ENCODE assay signal across 3 cellular contexts in the genomic region with DNA sequence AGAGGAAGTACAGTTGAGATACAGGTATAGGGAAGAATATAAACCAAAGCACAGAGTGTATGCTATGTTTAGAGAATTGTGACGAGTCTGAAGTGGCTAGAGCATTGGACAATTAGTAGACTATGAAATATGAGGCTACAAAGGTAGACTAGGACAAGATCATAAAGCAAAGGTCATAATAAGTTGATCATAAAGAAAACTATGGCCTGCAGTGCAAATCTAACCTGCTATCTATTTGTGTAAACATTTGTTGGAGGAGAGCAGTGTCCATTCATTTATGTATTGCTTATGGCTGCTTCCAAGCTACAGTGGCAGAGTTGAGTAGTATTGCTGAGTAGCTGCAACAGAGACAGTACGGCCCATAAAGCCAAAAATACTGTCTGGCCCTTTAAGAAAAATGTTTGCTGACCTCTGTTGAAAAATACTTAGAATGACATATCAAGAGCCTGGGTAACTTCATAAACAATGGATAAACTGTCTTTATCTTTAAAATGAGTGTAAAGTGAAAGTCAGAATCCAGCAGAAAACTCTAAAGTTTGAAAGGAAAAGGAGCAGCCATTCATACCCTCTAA.
TF ChIP-seq lines count a peak whose summit lies in the region.

No MANE protein-coding gene starts in this region.

TF ChIP-seq in SK-N-SH treated with all-trans-retinoic acid at 6 μM for 48 hours, 23 proteins besides CTCF, POLR2A, EP300 and RAD21 (continued from another document and continues in another):
- TF ChIP-seq, protein P1, sequence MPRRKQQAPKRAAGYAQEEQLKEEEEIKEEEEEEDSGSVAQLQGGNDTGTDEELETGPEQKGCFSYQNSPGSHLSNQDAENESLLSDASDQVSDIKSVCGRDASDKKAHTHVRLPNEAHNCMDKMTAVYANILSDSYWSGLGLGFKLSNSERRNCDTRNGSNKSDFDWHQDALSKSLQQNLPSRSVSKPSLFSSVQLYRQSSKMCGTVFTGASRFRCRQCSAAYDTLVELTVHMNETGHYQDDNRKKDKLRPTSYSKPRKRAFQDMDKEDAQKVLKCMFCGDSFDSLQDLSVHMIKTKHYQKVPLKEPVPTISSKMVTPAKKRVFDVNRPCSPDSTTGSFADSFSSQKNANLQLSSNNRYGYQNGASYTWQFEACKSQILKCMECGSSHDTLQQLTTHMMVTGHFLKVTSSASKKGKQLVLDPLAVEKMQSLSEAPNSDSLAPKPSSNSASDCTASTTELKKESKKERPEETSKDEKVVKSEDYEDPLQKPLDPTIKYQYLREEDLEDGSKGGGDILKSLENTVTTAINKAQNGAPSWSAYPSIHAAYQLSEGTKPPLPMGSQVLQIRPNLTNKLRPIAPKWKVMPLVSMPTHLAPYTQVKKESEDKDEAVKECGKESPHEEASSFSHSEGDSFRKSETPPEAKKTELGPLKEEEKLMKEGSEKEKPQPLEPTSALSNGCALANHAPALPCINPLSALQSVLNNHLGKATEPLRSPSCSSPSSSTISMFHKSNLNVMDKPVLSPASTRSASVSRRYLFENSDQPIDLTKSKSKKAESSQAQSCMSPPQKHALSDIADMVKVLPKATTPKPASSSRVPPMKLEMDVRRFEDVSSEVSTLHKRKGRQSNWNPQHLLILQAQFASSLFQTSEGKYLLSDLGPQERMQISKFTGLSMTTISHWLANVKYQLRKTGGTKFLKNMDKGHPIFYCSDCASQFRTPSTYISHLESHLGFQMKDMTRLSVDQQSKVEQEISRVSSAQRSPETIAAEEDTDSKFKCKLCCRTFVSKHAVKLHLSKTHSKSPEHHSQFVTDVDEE (CRISPR knock-in tag; IDR thresholded peaks at IDR 0.05), result no peak
- no peak for TF ChIP-seq SNAI2 (CRISPR knock-in tag; IDR thresholded peaks at IDR 0.05)
- TF ChIP-seq ZNF70 (CRISPR knock-in tag; IDR thresholded peaks at IDR 0.05), result no peak
- TF ChIP-seq, protein P2, sequence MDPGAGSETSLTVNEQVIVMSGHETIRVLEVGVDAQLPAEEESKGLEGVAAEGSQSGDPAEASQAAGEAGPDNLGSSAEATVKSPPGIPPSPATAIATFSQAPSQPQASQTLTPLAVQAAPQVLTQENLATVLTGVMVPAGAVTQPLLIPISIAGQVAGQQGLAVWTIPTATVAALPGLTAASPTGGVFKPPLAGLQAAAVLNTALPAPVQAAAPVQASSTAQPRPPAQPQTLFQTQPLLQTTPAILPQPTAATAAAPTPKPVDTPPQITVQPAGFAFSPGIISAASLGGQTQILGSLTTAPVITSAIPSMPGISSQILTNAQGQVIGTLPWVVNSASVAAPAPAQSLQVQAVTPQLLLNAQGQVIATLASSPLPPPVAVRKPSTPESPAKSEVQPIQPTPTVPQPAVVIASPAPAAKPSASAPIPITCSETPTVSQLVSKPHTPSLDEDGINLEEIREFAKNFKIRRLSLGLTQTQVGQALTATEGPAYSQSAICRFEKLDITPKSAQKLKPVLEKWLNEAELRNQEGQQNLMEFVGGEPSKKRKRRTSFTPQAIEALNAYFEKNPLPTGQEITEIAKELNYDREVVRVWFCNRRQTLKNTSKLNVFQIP (CRISPR knock-in tag; IDR thresholded peaks at IDR 0.05; ENCODE audit: borderline replicate concordance, low read depth), result no peak
- TF ChIP-seq GLIS3 (CRISPR knock-in tag; IDR thresholded peaks at IDR 0.05), result no peak
- no peak for TF ChIP-seq ZFP30 (CRISPR knock-in tag; IDR thresholded peaks at IDR 0.05)
- TF ChIP-seq, protein P3, sequence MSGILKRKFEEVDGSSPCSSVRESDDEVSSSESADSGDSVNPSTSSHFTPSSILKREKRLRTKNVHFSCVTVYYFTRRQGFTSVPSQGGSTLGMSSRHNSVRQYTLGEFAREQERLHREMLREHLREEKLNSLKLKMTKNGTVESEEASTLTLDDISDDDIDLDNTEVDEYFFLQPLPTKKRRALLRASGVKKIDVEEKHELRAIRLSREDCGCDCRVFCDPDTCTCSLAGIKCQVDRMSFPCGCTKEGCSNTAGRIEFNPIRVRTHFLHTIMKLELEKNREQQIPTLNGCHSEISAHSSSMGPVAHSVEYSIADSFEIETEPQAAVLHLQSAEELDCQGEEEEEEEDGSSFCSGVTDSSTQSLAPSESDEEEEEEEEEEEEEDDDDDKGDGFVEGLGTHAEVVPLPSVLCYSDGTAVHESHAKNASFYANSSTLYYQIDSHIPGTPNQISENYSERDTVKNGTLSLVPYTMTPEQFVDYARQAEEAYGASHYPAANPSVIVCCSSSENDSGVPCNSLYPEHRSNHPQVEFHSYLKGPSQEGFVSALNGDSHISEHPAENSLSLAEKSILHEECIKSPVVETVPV (CRISPR knock-in tag; IDR thresholded peaks at IDR 0.05), result no peak

TF ChIP-seq in SK-N-SH, 30 proteins besides CTCF, POLR2A, EP300 and RAD21 (continued from another document):
- TF ChIP-seq, protein P4, sequence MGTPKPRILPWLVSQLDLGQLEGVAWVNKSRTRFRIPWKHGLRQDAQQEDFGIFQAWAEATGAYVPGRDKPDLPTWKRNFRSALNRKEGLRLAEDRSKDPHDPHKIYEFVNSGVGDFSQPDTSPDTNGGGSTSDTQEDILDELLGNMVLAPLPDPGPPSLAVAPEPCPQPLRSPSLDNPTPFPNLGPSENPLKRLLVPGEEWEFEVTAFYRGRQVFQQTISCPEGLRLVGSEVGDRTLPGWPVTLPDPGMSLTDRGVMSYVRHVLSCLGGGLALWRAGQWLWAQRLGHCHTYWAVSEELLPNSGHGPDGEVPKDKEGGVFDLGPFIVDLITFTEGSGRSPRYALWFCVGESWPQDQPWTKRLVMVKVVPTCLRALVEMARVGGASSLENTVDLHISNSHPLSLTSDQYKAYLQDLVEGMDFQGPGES (IDR thresholded peaks at IDR 0.05; ENCODE audit: low read depth, low read length), result no peak
- TF ChIP-seq MXI1 (IDR thresholded peaks at IDR 0.05; ENCODE audit: low read depth, low read length), result no peak
- TF ChIP-seq TAF1 (IDR thresholded peaks at IDR 0.05; ENCODE audit: borderline replicate concordance, low read depth, low read length), result no peak
- no peak for TF ChIP-seq EZH2phosphoT487 (IDR thresholded peaks at IDR 0.05; ENCODE audit: borderline replicate concordance, low read depth)
- TF ChIP-seq YY1 (IDR thresholded peaks at IDR 0.05; ENCODE audit: low read depth), result no peak
- TF ChIP-seq FOSL2 (IDR thresholded peaks at IDR 0.05; ENCODE audit: borderline replicate concordance, low read depth), result no peak
- TF ChIP-seq, protein P5, sequence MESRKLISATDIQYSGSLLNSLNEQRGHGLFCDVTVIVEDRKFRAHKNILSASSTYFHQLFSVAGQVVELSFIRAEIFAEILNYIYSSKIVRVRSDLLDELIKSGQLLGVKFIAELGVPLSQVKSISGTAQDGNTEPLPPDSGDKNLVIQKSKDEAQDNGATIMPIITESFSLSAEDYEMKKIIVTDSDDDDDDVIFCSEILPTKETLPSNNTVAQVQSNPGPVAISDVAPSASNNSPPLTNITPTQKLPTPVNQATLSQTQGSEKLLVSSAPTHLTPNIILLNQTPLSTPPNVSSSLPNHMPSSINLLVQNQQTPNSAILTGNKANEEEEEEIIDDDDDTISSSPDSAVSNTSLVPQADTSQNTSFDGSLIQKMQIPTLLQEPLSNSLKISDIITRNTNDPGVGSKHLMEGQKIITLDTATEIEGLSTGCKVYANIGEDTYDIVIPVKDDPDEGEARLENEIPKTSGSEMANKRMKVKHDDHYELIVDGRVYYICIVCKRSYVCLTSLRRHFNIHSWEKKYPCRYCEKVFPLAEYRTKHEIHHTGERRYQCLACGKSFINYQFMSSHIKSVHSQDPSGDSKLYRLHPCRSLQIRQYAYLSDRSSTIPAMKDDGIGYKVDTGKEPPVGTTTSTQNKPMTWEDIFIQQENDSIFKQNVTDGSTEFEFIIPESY (IDR thresholded peaks at IDR 0.05; ENCODE audit: borderline replicate concordance, low read depth), result no peak
- TF ChIP-seq FOXM1 (IDR thresholded peaks at IDR 0.05; ENCODE audit: low read depth), result no peak
- no peak for TF ChIP-seq ELF1 (IDR thresholded peaks at IDR 0.05)
- TF ChIP-seq, protein P6, sequence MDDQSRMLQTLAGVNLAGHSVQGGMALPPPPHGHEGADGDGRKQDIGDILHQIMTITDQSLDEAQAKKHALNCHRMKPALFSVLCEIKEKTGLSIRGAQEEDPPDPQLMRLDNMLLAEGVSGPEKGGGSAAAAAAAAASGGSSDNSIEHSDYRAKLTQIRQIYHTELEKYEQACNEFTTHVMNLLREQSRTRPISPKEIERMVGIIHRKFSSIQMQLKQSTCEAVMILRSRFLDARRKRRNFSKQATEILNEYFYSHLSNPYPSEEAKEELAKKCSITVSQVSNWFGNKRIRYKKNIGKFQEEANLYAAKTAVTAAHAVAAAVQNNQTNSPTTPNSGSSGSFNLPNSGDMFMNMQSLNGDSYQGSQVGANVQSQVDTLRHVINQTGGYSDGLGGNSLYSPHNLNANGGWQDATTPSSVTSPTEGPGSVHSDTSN (IDR thresholded peaks at IDR 0.05), result no peak
- TF ChIP-seq, protein P7, sequence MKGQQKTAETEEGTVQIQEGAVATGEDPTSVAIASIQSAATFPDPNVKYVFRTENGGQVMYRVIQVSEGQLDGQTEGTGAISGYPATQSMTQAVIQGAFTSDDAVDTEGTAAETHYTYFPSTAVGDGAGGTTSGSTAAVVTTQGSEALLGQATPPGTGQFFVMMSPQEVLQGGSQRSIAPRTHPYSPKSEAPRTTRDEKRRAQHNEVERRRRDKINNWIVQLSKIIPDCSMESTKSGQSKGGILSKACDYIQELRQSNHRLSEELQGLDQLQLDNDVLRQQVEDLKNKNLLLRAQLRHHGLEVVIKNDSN (IDR thresholded peaks at IDR 0.05; ENCODE audit: borderline replicate concordance, low read depth), result no peak
TF ChIP-seq in SK-N-SH: peak in this region for 0.

TF ChIP-seq in WTC11, 78 proteins besides CTCF, POLR2A, EP300 and RAD21 (continued from another document and continues in another):
- TF ChIP-seq, protein P8, sequence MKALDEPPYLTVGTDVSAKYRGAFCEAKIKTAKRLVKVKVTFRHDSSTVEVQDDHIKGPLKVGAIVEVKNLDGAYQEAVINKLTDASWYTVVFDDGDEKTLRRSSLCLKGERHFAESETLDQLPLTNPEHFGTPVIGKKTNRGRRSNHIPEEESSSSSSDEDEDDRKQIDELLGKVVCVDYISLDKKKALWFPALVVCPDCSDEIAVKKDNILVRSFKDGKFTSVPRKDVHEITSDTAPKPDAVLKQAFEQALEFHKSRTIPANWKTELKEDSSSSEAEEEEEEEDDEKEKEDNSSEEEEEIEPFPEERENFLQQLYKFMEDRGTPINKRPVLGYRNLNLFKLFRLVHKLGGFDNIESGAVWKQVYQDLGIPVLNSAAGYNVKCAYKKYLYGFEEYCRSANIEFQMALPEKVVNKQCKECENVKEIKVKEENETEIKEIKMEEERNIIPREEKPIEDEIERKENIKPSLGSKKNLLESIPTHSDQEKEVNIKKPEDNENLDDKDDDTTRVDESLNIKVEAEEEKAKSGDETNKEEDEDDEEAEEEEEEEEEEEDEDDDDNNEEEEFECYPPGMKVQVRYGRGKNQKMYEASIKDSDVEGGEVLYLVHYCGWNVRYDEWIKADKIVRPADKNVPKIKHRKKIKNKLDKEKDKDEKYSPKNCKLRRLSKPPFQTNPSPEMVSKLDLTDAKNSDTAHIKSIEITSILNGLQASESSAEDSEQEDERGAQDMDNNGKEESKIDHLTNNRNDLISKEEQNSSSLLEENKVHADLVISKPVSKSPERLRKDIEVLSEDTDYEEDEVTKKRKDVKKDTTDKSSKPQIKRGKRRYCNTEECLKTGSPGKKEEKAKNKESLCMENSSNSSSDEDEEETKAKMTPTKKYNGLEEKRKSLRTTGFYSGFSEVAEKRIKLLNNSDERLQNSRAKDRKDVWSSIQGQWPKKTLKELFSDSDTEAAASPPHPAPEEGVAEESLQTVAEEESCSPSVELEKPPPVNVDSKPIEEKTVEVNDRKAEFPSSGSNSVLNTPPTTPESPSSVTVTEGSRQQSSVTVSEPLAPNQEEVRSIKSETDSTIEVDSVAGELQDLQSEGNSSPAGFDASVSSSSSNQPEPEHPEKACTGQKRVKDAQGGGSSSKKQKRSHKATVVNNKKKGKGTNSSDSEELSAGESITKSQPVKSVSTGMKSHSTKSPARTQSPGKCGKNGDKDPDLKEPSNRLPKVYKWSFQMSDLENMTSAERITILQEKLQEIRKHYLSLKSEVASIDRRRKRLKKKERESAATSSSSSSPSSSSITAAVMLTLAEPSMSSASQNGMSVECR (CRISPR knock-in tag; IDR thresholded peaks at IDR 0.05; ENCODE audit: borderline replicate concordance), result no peak
- TF ChIP-seq TCF7 (CRISPR knock-in tag; IDR thresholded peaks at IDR 0.05; ENCODE audit: low read depth) (no peak), JAZF1 (CRISPR knock-in tag; IDR thresholded peaks at IDR 0.05) (no peak), MXD4 (CRISPR knock-in tag; IDR thresholded peaks at IDR 0.05; ENCODE audit: borderline replicate concordance) (no peak), ZNF423 (CRISPR knock-in tag; IDR thresholded peaks at IDR 0.05) (no peak)
- TF ChIP-seq, protein P9, sequence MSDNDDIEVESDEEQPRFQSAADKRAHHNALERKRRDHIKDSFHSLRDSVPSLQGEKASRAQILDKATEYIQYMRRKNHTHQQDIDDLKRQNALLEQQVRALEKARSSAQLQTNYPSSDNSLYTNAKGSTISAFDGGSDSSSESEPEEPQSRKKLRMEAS (CRISPR knock-in tag; IDR thresholded peaks at IDR 0.05), result no peak
- TF ChIP-seq, protein P10, sequence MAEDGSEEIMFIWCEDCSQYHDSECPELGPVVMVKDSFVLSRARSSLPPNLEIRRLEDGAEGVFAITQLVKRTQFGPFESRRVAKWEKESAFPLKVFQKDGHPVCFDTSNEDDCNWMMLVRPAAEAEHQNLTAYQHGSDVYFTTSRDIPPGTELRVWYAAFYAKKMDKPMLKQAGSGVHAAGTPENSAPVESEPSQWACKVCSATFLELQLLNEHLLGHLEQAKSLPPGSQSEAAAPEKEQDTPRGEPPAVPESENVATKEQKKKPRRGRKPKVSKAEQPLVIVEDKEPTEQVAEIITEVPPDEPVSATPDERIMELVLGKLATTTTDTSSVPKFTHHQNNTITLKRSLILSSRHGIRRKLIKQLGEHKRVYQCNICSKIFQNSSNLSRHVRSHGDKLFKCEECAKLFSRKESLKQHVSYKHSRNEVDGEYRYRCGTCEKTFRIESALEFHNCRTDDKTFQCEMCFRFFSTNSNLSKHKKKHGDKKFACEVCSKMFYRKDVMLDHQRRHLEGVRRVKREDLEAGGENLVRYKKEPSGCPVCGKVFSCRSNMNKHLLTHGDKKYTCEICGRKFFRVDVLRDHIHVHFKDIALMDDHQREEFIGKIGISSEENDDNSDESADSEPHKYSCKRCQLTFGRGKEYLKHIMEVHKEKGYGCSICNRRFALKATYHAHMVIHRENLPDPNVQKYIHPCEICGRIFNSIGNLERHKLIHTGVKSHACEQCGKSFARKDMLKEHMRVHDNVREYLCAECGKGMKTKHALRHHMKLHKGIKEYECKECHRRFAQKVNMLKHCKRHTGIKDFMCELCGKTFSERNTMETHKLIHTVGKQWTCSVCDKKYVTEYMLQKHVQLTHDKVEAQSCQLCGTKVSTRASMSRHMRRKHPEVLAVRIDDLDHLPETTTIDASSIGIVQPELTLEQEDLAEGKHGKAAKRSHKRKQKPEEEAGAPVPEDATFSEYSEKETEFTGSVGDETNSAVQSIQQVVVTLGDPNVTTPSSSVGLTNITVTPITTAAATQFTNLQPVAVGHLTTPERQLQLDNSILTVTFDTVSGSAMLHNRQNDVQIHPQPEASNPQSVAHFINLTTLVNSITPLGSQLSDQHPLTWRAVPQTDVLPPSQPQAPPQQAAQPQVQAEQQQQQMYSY (CRISPR knock-in tag; IDR thresholded peaks at IDR 0.05), result no peak
- TF ChIP-seq, protein P11, sequence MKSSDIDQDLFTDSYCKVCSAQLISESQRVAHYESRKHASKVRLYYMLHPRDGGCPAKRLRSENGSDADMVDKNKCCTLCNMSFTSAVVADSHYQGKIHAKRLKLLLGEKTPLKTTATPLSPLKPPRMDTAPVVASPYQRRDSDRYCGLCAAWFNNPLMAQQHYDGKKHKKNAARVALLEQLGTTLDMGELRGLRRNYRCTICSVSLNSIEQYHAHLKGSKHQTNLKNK (CRISPR knock-in tag; IDR thresholded peaks at IDR 0.05), result no peak
- TF ChIP-seq, protein P12, sequence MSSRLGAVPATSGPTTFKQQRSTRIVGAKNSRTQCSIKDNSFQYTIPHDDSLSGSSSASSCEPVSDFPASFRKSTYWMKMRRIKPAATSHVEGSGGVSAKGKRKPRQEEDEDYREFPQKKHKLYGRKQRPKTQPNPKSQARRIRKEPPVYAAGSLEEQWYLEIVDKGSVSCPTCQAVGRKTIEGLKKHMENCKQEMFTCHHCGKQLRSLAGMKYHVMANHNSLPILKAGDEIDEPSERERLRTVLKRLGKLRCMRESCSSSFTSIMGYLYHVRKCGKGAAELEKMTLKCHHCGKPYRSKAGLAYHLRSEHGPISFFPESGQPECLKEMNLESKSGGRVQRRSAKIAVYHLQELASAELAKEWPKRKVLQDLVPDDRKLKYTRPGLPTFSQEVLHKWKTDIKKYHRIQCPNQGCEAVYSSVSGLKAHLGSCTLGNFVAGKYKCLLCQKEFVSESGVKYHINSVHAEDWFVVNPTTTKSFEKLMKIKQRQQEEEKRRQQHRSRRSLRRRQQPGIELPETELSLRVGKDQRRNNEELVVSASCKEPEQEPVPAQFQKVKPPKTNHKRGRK (CRISPR knock-in tag; IDR thresholded peaks at IDR 0.05; ENCODE audit: borderline replicate concordance), result no peak
